Comparison of ENCODE assay signal across 8 cellular contexts in genomic region chr1:215083408-215083961, GRCh38. TPM values are rescaled to one million over a fixed set of nuclear protein-coding genes. Genes with fewer than 3 reads are reported as not detected.
DNase-seq lines count a peak whose midpoint lies in the region; ATAC-seq and TF ChIP-seq lines count a peak whose summit lies in the region.

No MANE protein-coding gene starts in this region.

- H3K27me3 ChIP-seq in MG63, result peaks cover 32% of the 10 kb centered on the region
- peaks cover 0 to 48% (median 16%) of the 10 kb centered on the region in 45 donors for H3K27me3 ChIP-seq in dorsolateral prefrontal cortex

- H3K27ac ChIP-seq in dorsolateral prefrontal cortex, result peak overlapping the region in 16 of 59 donors; percentile 1 to 64 (median 36)

- no peak for ATAC-seq in esophagus mucosa
- no peak for ATAC-seq in GM18907 (IDR thresholded peaks at IDR 0.05; ENCODE audit: unreplicated experiment)

- peaks cover 78% of the 10 kb centered on the region for H3K27me3 Mint-ChIP-seq in nephron (ENCODE audit: low read depth)

- H3K4me1 Mint-ChIP-seq in nephron, result peaks cover 10% of the 10 kb centered on the region

- H3K36me3 Mint-ChIP-seq in nephron (ENCODE audit: low read depth), result no peaks in the 10 kb centered on the region

- DNase-seq in AG20443 (ENCODE audit: low spot score) (peak; percentile 58), MG63 (peak; percentile 30), dorsolateral prefrontal cortex (peak in 2 of 10 donors; percentile 5 to 41), NK-92 (lab: John Stamatoyannopoulos, UW; ENCODE audit: unreplicated experiment) (no peak)
- no peak for DNase-seq in stimulated activated CD4-positive, alpha-beta T cell treated with anti-CD3 and anti-CD28 coated beads, Interleukin-2, amount 100 ng/mL, for 24 hours

- H3K4me3 ChIP-seq in MG63 (peak overlapping the region; percentile 52), dorsolateral prefrontal cortex (peak overlapping the region; percentile 30 to 74 (median 54))

- TF ChIP-seq CTCF in dorsolateral prefrontal cortex (IDR thresholded peaks at IDR 0.05 in 54 of 56, conservative IDR thresholded peaks at IDR 0.05 in 2 of 56; ENCODE audit: low read depth in 1 of 56, partially characterized antibody in 56 of 56) (no peak), nephron (IDR thresholded peaks at IDR 0.05; ENCODE audit: unreplicated experiment in 3 of 3) (no peak)

- H3K9me3 Mint-ChIP-seq in nephron, result no peaks in the 10 kb centered on the region

- no peaks in the 10 kb centered on the region for H3K36me3 ChIP-seq in MG63

- peak overlapping the region in 1 of 3 experiments; percentile 42 for H3K27ac Mint-ChIP-seq in nephron

- intact Hi-C loops in dorsolateral prefrontal cortex (cut with DNase I), result no loop called here

- no peaks in the 10 kb centered on the region for H3K9me3 ChIP-seq in MG63

- H3K4me3 Mint-ChIP-seq in nephron, result peak overlapping the region; percentile 83 to 88 (median 85)

RNA-seq across cellular contexts. Expression of gene KCNK2, which starts 0.9 kb away (rescaled TPM):
- total RNA-seq in MG63 (2014; rRNA removed; shearing (Covaris generic); ENCODE audit: low replicate concordance), result 1.1 and 2.8 TPM in 2 replicates
- total RNA-seq in dorsolateral prefrontal cortex (10 to 100 TPM in 65 of 120 experiments, 1 to 10 TPM in 55; 4.7 to 19.6 (median 10.4) TPM), esophagus mucosa (0.08 TPM)

Comparison
In these comparisons a context has a peak if more than half of its experiments do, and no peak if none do; other contexts are left out.
1. DNase-seq: peak in AG20443 (single experiment) and MG63 (single experiment); none in NK-92 (single experiment) and stimulated activated CD4-positive, alpha-beta T cell treated with anti-CD3 and anti-CD28 coated beads, Interleukin-2, amount 100 ng/mL, for 24 hours (0 of 2).